Comparison of ENCODE assay signal across 19 cellular contexts in genomic region chr10:65273063-65273462, GRCh38.
DNase-seq lines count a peak whose midpoint lies in the region; ATAC-seq, FAIRE-seq and TF ChIP-seq lines count a peak whose summit lies in the region.
"Had no signal": no experiment of that assay in that cellular context is flagged by ENCODE, and none has a peak within 500 bp of the region (broad histone marks: within the 10 kb centered on the region; RNA-seq: fewer than 3 reads in every experiment).

No MANE protein-coding gene starts in this region.

- no peak overlapping the region for H3K4me2 ChIP-seq in neuronal stem cell (ENCODE audit: insufficient read depth, low read length, poor library complexity, severe bottlenecking)
- H3K4me2 ChIP-seq: BLaER1 had no signal

- no peak overlapping the region for H3K4ac ChIP-seq in neuronal stem cell (ENCODE audit: low read length)

- H3K9ac ChIP-seq in neuronal stem cell (ENCODE audit: low read depth, low read length, poor library complexity): no peak overlapping the region
- H3K9ac ChIP-seq: BLaER1 had no signal

- H3K9me3 Mint-ChIP-seq in WTC11: peaks cover 16% of the 10 kb centered on the region; the same call in 1 of the 2 replicates

- no peak for TF ChIP-seq POLR2A in H54 (IDR thresholded peaks at IDR 0.05; ENCODE audit: low read depth, low read length)
- TF ChIP-seq POLR2A in body of pancreas (IDR thresholded peaks at IDR 0.05): no peak

- 0 out of 2 replicates have a peak, but pooled peaks cover 2% of the 10 kb centered on the region for H3K36me3 Mint-ChIP-seq in WTC11
- H3K36me3 Mint-ChIP-seq: CD8-positive, alpha-beta memory T cell had no signal

- CTCF ChIA-PET in WTC11 (lab: Charles Lee): no interaction called here

- no peak for DNase-seq in H54 (ENCODE audit: insufficient read length, low spot score)
- no peak for DNase-seq in WTC11 (ENCODE audit: low spot score)
- peak; percentile 16 for DNase-seq in iPS DF 6.9 (ENCODE audit: low read depth, low spot score)
- peak; percentile 4 for DNase-seq in neuronal stem cell (ENCODE audit: low spot score)
- DNase-seq in SJCRH30: no peak
- no peak for DNase-seq in HCEC 1CT
- no peak for DNase-seq in body of pancreas
- DNase-seq: 8988T; AML-193; Caco-2; CD8-positive, alpha-beta memory T cell; DND-41; GDM1; IMR-90; KBM-7 had no signal

- no peak overlapping the region for H4K8ac ChIP-seq in neuronal stem cell (ENCODE audit: low read depth, low read length)

- H4K91ac ChIP-seq in neuronal stem cell (ENCODE audit: low read depth, low read length, poor library complexity): no peak overlapping the region

- no peak overlapping the region for H2BK120ac ChIP-seq in neuronal stem cell (ENCODE audit: low read depth, low read length)

- H3K79me1 ChIP-seq in neuronal stem cell (ENCODE audit: low read depth, low read length): no peaks in the 10 kb centered on the region

- H3K27me3 Mint-ChIP-seq in WTC11 (ENCODE audit: low read depth): peaks cover 20% of the 10 kb centered on the region
- H3K27me3 Mint-ChIP-seq: CD8-positive, alpha-beta memory T cell had no signal

- no peak overlapping the region for H2BK12ac ChIP-seq in neuronal stem cell (ENCODE audit: low read length)

- H3K9me3 ChIP-seq in iPS DF 6.9 (ENCODE audit: control insufficient read depth, insufficient read depth, low read length) (no peaks in the 10 kb centered on the region), neuronal stem cell (replicated peaks in 1 of 2; ENCODE audit: control insufficient read depth in 2 of 2, insufficient read depth in 1 of 2, low read depth in 1 of 2, low read length in 2 of 2) (no peaks in the 10 kb centered on the region), SJCRH30 (replicated peaks) (no peaks in the 10 kb centered on the region), body of pancreas (no peaks in the 10 kb centered on the region)
- H3K9me3 ChIP-seq: BLaER1 had no signal

- H2AFZ ChIP-seq in neuronal stem cell (ENCODE audit: low read length): no peak overlapping the region

- H3K36me3 ChIP-seq in iPS DF 6.9 (ENCODE audit: control insufficient read depth, insufficient read depth, low read length) (no peaks in the 10 kb centered on the region), neuronal stem cell (replicated peaks in 1 of 2; ENCODE audit: control insufficient read depth in 2 of 2, insufficient read depth in 2 of 2, low read length in 2 of 2) (no peaks in the 10 kb centered on the region), SJCRH30 (no peaks in the 10 kb centered on the region), body of pancreas (replicated peaks in 1 of 2; ENCODE audit: insufficient read depth in 1 of 2, low read depth in 2 of 2) (no peaks in the 10 kb centered on the region)
- H3K36me3 ChIP-seq: BLaER1 had no signal

- H3K18ac ChIP-seq in neuronal stem cell (ENCODE audit: low read length): no peak overlapping the region

- H3K4me1 ChIP-seq in iPS DF 6.9 (ENCODE audit: control insufficient read depth, insufficient read depth, low read length): no peaks in the 10 kb centered on the region
- no peaks in the 10 kb centered on the region for H3K4me1 ChIP-seq in neuronal stem cell (ENCODE audit: control insufficient read depth in 2 of 2, insufficient read depth in 1 of 2, low read depth in 1 of 2, low read length in 2 of 2)
- no peaks in the 10 kb centered on the region for H3K4me1 ChIP-seq in SJCRH30
- no peaks in the 10 kb centered on the region for H3K4me1 ChIP-seq in body of pancreas
- H3K4me1 ChIP-seq: BLaER1 had no signal

- no peak overlapping the region for H3K23ac ChIP-seq in neuronal stem cell (ENCODE audit: low read depth, low read length, poor library complexity)

- H3K14ac ChIP-seq in neuronal stem cell (ENCODE audit: low read length): no peak overlapping the region

- peak; percentile 55 for FAIRE-seq in H54 (lab: Jason Lieb, UNC)
- FAIRE-seq: GM12892 had no signal

- H2AK5ac ChIP-seq in neuronal stem cell (ENCODE audit: low read depth, low read length): no peak overlapping the region

- H2BK15ac ChIP-seq in neuronal stem cell (ENCODE audit: low read length): no peak overlapping the region

- no peak overlapping the region for H3K4me3 Mint-ChIP-seq in WTC11
- H3K4me3 Mint-ChIP-seq: CD8-positive, alpha-beta memory T cell had no signal

- ATAC-seq in WTC11: peak; percentile 34; the same call in 1 of the 2 replicates
- no peak for ATAC-seq in body of pancreas
- ATAC-seq: HCT116 had no signal

- TF ChIP-seq CTCF in WTC11 (IDR thresholded peaks at IDR 0.05) (no peak), body of pancreas (IDR thresholded peaks at IDR 0.05) (no peak)

- intact Hi-C loops in body of pancreas (cut with DNase I): no loop called here

- H3K4me3 ChIP-seq in iPS DF 6.9 (ENCODE audit: low read length) (no peak overlapping the region), neuronal stem cell (ENCODE audit: low read length in 2 of 2) (no peak overlapping the region), SJCRH30 (no peak overlapping the region), body of pancreas (no peak overlapping the region)
- H3K4me3 ChIP-seq: BLaER1 had no signal

- no peak overlapping the region for H2BK5ac ChIP-seq in neuronal stem cell (ENCODE audit: low read length)

- no peaks in the 10 kb centered on the region for H3K27me3 ChIP-seq in iPS DF 6.9 (ENCODE audit: control insufficient read depth, insufficient read depth, low read length)
- peaks cover 0 to 12% (median 0%) of the 10 kb centered on the region in 3 experiments for H3K27me3 ChIP-seq in neuronal stem cell (ENCODE audit: control insufficient read depth in 3 of 3, insufficient read depth in 3 of 3, low read depth in 1 of 3, low read length in 3 of 3)
- H3K27me3 ChIP-seq in SJCRH30: no peaks in the 10 kb centered on the region
- no peaks in the 10 kb centered on the region for H3K27me3 ChIP-seq in body of pancreas
- H3K27me3 ChIP-seq: BLaER1 had no signal

- POLR2A ChIA-PET in WTC11 (lab: Charles Lee): no interaction called here

- peaks cover 27% of the 10 kb centered on the region for H3K4me1 Mint-ChIP-seq in WTC11
- H3K4me1 Mint-ChIP-seq: CD8-positive, alpha-beta memory T cell had no signal

- no peak overlapping the region for H3K27ac ChIP-seq in iPS DF 6.9 (ENCODE audit: low read length)
- no peak overlapping the region for H3K27ac ChIP-seq in neuronal stem cell (replicated peaks; ENCODE audit: low read length)
- H3K27ac ChIP-seq in SJCRH30: no peak overlapping the region
- H3K27ac ChIP-seq in body of pancreas: no peak overlapping the region
- H3K27ac ChIP-seq: BLaER1, HL-60 had no signal

- no peak overlapping the region for H3K27ac Mint-ChIP-seq in WTC11
- H3K27ac Mint-ChIP-seq: CD8-positive, alpha-beta memory T cell had no signal

TF ChIP-seq in WTC11, 78 proteins besides CTCF, POLR2A, EP300 and RAD21:
- peak; percentile 79 for TF ChIP-seq ZNF423 (CRISPR knock-in tag; IDR thresholded peaks at IDR 0.05)
- no peak for TF ChIP-seq ZNF121 (CRISPR knock-in tag; IDR thresholded peaks at IDR 0.05)
- no peak for TF ChIP-seq SOX15 (CRISPR knock-in tag; IDR thresholded peaks at IDR 0.05)
- TF ChIP-seq ZNF138 (CRISPR knock-in tag; conservative IDR thresholded peaks at IDR 0.05): no peak
- TF ChIP-seq RORB (CRISPR knock-in tag; IDR thresholded peaks at IDR 0.05): no peak
- no peak for TF ChIP-seq AR (CRISPR knock-in tag; IDR thresholded peaks at IDR 0.05)

Comparison
In these comparisons a context has a peak if more than half of its experiments do, and no peak if none do; other contexts are left out.
1. DNase-seq: peak in iPS DF 6.9 (single experiment) and neuronal stem cell (single experiment); none in H54 (single experiment), WTC11 (single experiment), SJCRH30 (0 of 2), HCEC 1CT (single experiment) and body of pancreas (0 of 4).